9 cellular contexts compared by ENCODE assay signal in the genomic region with DNA sequence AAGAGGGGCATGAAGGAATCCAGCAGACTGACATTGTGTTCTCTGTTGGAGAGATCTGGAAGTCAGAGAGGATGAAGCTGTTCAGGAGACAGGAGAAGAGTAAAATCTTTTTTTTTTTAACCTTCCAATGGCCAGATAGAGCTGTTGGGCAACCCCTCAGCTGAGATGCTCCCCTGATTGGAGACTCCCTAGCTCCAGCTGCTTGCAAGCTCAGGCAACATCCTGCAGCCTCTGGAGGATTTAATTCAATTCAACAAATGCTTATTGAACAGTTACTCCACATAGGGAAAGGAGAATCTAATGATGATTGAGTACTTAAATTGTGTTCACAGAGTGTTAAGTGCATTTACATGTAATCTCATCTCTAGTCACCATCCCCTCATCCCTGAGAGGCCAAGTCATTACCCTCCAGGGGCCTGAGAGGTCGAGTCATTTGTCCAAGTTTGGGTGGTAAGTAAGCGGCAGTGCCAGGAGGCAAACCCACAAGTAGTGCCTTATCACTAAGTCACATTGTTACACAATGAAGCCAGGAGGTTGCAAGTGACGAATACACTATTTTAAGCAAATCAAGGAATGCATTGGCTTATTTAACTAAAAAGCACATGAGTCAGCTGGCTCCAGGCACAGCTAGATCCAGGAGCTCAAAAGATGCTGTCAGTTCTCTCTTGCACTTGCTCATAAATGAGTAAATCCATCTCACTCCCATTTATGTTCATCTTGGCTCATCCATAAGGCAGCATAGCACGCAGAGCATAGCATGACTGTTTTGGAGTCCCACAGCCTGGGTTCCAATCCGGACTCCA.
DNase-seq lines count a peak whose midpoint lies in the region; ATAC-seq and TF ChIP-seq lines count a peak whose summit lies in the region.
"Had no signal": no experiment of that assay in that cellular context is flagged by ENCODE, and none has a peak within 500 bp of the region (broad histone marks: within the 10 kb centered on the region; RNA-seq: fewer than 3 reads in every experiment).

No MANE protein-coding gene starts in this region.

- no peaks in the 10 kb centered on the region for H3K9me3 ChIP-seq in Panc1 (ENCODE audit: control insufficient read depth, insufficient read depth, low read depth, low read length)

- in situ Hi-C loops in Panc1 (cut with HindIII; ENCODE audit: low pct_unique_long_range_greater_than_20kb, low sequenced_read_pairs) = no loop called here

- CTCF ChIA-PET in Panc1 (lab: Charles Lee) = interaction anchor here (0.6 kb wide), 1 partner anchor 89 kb away, joined by 4 read pairs; no protein-coding TSS in a partner anchor

- H3K4me3 ChIP-seq in Panc1 (ENCODE audit: low read depth in 2 of 2, low read length in 2 of 2) (no peak overlapping the region), fibroblast of the aortic adventitia (ENCODE audit: low read depth, low read length) (peak overlapping the region; percentile 25)

- POLR2A ChIA-PET in Panc1 (lab: Charles Lee) = no interaction called here

- H3K4me1 ChIP-seq in Panc1 (ENCODE audit: control insufficient read depth, insufficient read depth, low read length) = no peaks in the 10 kb centered on the region

- TF ChIP-seq CTCF in Panc1 (IDR thresholded peaks at IDR 0.05) = no peak
- no peak for TF ChIP-seq CTCF in fibroblast of the aortic adventitia (IDR thresholded peaks at IDR 0.05; ENCODE audit: insufficient read depth, low read length)

- DNase-seq in GM03348 (ENCODE audit: low spot score) (peak; percentile 82), Panc1 (ENCODE audit: low read depth, low spot score) (peak; percentile 81), fibroblast of the aortic adventitia (ENCODE audit: low read depth) (peak; percentile 100), putamen (ENCODE audit: low spot score) (peak; percentile 78), DMS53 (lab: John Stamatoyannopoulos, UW) (no peak), COR-L47 (lab: John Stamatoyannopoulos, UW) (no peak)
- DNase-seq: cortex of kidney had no signal

- H3K27me3 ChIP-seq in Panc1 (ENCODE audit: control insufficient read depth, insufficient read depth, low read length) = no peaks in the 10 kb centered on the region

- ATAC-seq in Panc1 = peak; percentile 72
- no peak for ATAC-seq in HG02798 (IDR thresholded peaks at IDR 0.05; ENCODE audit: poor library complexity, unreplicated experiment)
- no peak for ATAC-seq in HG02852 (IDR thresholded peaks at IDR 0.05; ENCODE audit: unreplicated experiment)

- no peak overlapping the region for H3K27ac ChIP-seq in Panc1 (ENCODE audit: low read length)

- intact Hi-C loops in Panc1 (cut with micrococcal nuclease; ENCODE audit: unreplicated experiment) = no loop called here

- no peaks in the 10 kb centered on the region for H3K36me3 ChIP-seq in Panc1 (ENCODE audit: control insufficient read depth, insufficient read depth, low read length)

- no TSS peak for BruUV-seq in Panc1 (replicated peaks; lab: Mats Ljungman, UMichigan)

Comparison
In these comparisons a context has a peak if more than half of its experiments do, and no peak if none do; other contexts are left out.
1. DNase-seq: peak in GM03348 (single experiment), Panc1 (single experiment), fibroblast of the aortic adventitia (single experiment) and putamen (single experiment); none in DMS53 (single experiment) and COR-L47 (single experiment).